27 cellular contexts compared by ENCODE assay signal in the genomic region with DNA sequence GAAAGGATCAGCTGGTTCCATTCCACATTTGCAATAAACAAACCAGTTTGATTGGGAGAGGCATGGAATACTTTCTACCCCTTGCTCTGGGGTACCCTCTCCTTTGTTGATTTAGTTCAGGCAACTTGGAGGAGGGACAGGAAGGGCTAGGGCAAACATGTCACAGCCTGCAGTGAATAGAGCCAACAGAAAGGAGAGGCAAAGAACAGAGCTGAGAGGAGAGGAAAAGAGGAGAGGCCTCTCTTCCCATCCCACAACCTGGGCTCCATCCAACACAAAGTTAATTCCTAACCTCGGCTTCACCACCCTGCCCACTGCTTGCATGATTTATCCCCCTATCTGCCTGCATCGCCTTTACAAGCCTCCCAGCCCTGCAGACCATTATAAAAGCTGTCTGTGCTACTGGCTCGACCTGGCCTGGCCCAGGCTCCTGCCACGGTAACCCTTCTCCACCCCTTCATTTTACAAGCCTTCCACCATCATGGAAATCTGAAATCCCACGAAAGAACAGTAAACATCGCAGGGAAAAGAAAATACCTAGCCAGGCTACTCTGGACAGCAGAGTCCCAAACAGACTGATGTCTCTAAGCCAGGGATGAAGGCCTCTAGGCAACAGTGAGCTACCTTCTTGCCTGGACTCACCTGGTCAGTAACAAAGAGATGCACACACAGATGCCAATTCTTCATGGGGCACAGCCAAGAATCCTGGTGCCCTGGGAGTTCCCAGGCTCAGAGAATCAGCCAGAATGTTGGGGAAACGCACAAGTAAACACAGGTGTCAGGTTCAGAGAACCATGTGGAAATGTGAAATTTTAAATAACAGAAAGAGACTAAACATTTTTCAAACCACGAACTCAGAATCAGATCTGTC. TPM values are rescaled to one million over a fixed set of nuclear protein-coding genes. Genes with fewer than 3 reads are reported as not detected.
A peak's percentile ranks its signal among the peaks of the same experiment; 100 is the strongest.
DNase-seq lines count a peak whose midpoint lies in the region; FAIRE-seq and TF ChIP-seq lines count a peak whose summit lies in the region.
"Had no signal": no experiment of that assay in that cellular context is flagged by ENCODE, and none has a peak within 500 bp of the region (broad histone marks: within the 10 kb centered on the region; RNA-seq: fewer than 3 reads in every experiment).

No MANE protein-coding gene starts in this region.

- no peaks in the 10 kb centered on the region for H3K36me3 Mint-ChIP-seq in progenitor cell of endocrine pancreas (ENCODE audit: insufficient read depth)
- H3K36me3 Mint-ChIP-seq: activated naive CD8-positive, alpha-beta T cell treated with anti-CD3 and anti-CD28 coated beads, Interleukin-2, amount 10 ng/mL, durations not matched to agents 7 days and 5 days; naive B cell had no signal

- peak; percentile 10 for TF ChIP-seq CTCF in kidney (IDR thresholded peaks at IDR 0.05; ENCODE audit: borderline replicate concordance, extremely low read depth, insufficient read depth)
- TF ChIP-seq CTCF in progenitor cell of endocrine pancreas (IDR thresholded peaks at IDR 0.05; ENCODE audit: unreplicated experiment) = no peak
- no peak for TF ChIP-seq CTCF in esophagus muscularis mucosa (IDR thresholded peaks at IDR 0.05)

- H3K27me3 Mint-ChIP-seq in progenitor cell of endocrine pancreas = peaks cover 82% of the 10 kb centered on the region
- H3K27me3 Mint-ChIP-seq: activated naive CD8-positive, alpha-beta T cell treated with anti-CD3 and anti-CD28 coated beads, Interleukin-2, amount 10 ng/mL, durations not matched to agents 7 days and 5 days; CD4-positive, CD25-positive, alpha-beta regulatory T cell; naive B cell had no signal

- H3K27ac Mint-ChIP-seq in progenitor cell of endocrine pancreas = peak overlapping the region; percentile 82
- H3K27ac Mint-ChIP-seq: activated naive CD8-positive, alpha-beta T cell treated with anti-CD3 and anti-CD28 coated beads, Interleukin-2, amount 10 ng/mL, durations not matched to agents 7 days and 5 days; CD4-positive, CD25-positive, alpha-beta regulatory T cell had no signal

- H3K9me3 Mint-ChIP-seq in progenitor cell of endocrine pancreas (ENCODE audit: low read depth) = no peaks in the 10 kb centered on the region
- H3K9me3 Mint-ChIP-seq: activated naive CD8-positive, alpha-beta T cell treated with anti-CD3 and anti-CD28 coated beads, Interleukin-2, amount 10 ng/mL, durations not matched to agents 7 days and 5 days; CD4-positive, CD25-positive, alpha-beta regulatory T cell; naive B cell had no signal

- H3K4me1 ChIP-seq in kidney (ENCODE audit: control insufficient read depth in 1 of 2, insufficient read depth in 1 of 2, low read depth in 1 of 2, low read length in 2 of 2) = peaks cover 4 to 15% of the 10 kb centered on the region in 2 donors
- no peaks in the 10 kb centered on the region for H3K4me1 ChIP-seq in esophagus muscularis mucosa
- H3K4me1 ChIP-seq: testis had no signal

- H3K9me3 ChIP-seq in kidney (ENCODE audit: control insufficient read depth in 1 of 2, low read length in 2 of 2) = no peaks in the 10 kb centered on the region
- no peaks in the 10 kb centered on the region for H3K9me3 ChIP-seq in esophagus muscularis mucosa
- H3K9me3 ChIP-seq: heart right ventricle, neutrophil, testis had no signal

- TF ChIP-seq POLR2A in esophagus muscularis mucosa (IDR thresholded peaks at IDR 0.05; ENCODE audit: low read depth) = no peak

- in situ Hi-C loops in Caki2 (cut with HindIII; ENCODE audit: low pct_unique_long_range_greater_than_20kb, low sequenced_read_pairs) (no loop called here), KBM-7 (cut with MboI; ENCODE audit: low pct_unique_long_range_greater_than_20kb, low sequenced_read_pairs) (no loop called here)

- H3K27ac ChIP-seq in kidney (ENCODE audit: low read depth in 2 of 2, low read length in 2 of 2) (no peak overlapping the region), esophagus muscularis mucosa (replicated peaks in 1 of 4) (no peak overlapping the region)
- H3K27ac ChIP-seq: heart right ventricle, neutrophil, testis had no signal

- H3K4me3 Mint-ChIP-seq in progenitor cell of endocrine pancreas (ENCODE audit: low read depth) = no peak overlapping the region
- H3K4me3 Mint-ChIP-seq: activated naive CD8-positive, alpha-beta T cell treated with anti-CD3 and anti-CD28 coated beads, Interleukin-2, amount 10 ng/mL, durations not matched to agents 7 days and 5 days; CD4-positive, CD25-positive, alpha-beta regulatory T cell; naive B cell had no signal

- peaks cover 29% of the 10 kb centered on the region for H3K4me1 Mint-ChIP-seq in progenitor cell of endocrine pancreas (ENCODE audit: low read depth)
- H3K4me1 Mint-ChIP-seq: activated naive CD8-positive, alpha-beta T cell treated with anti-CD3 and anti-CD28 coated beads, Interleukin-2, amount 10 ng/mL, durations not matched to agents 7 days and 5 days had no signal

- no peak overlapping the region for H3K9ac ChIP-seq in kidney (ENCODE audit: low read length in 2 of 2)

- WGBS in esophagus muscularis mucosa = 90% methylated on average over 8 of the region's 8 CpGs

- no peak for TF ChIP-seq EP300 in esophagus muscularis mucosa (IDR thresholded peaks at IDR 0.05)

- FAIRE-seq in kidney (lab: Jason Lieb, UNC) = no peak
- FAIRE-seq: H1 had no signal

- H3K27me3 ChIP-seq in esophagus muscularis mucosa = no peaks in the 10 kb centered on the region
- H3K27me3 ChIP-seq: heart right ventricle, neutrophil, testis had no signal

- DNase-seq in Caki2 (ENCODE audit: low read depth) = peak; percentile 25
- peak; percentile 71 for DNase-seq in NCI-H510A treated with DMSO at 0.1 percent for 48 hours (lab: John Stamatoyannopoulos, UW)
- no peak for DNase-seq in kidney
- no peak for DNase-seq in progenitor cell of endocrine pancreas (ENCODE audit: low spot score, unreplicated experiment)
- no peak for DNase-seq in COLO829 (ENCODE audit: low spot score)
- no peak for DNase-seq in KBM-7
- no peak for DNase-seq in esophagus muscularis mucosa (ENCODE audit: extremely low spot score)
- no peak for DNase-seq in cerebellum (ENCODE audit: low spot score)
- DNase-seq: activated CD4-positive, alpha-beta T cell treated with anti-CD3 and anti-CD28 coated beads for 4 hours; activated naive CD8-positive, alpha-beta T cell treated with anti-CD3 and anti-CD28 coated beads, Interleukin-2, amount 10 ng/mL, durations not matched to agents 7 days and 5 days; activated T-cell treated with anti-CD3 and anti-CD28 coated beads for 4 hours; CD4-positive, CD25-positive, alpha-beta regulatory T cell; heart right ventricle; left cardiac atrium; mesendoderm; MV-4-11; naive B cell; NCI-H146; RPMI8226; stimulated activated naive CD4-positive, alpha-beta T cell; testis had no signal

- no peaks in the 10 kb centered on the region for H3K36me3 ChIP-seq in kidney (ENCODE audit: control insufficient read depth in 1 of 2, insufficient read depth in 2 of 2, low read length in 2 of 2)
- no peaks in the 10 kb centered on the region for H3K36me3 ChIP-seq in esophagus muscularis mucosa
- H3K36me3 ChIP-seq: heart right ventricle, neutrophil had no signal

- H3K4me3 ChIP-seq in kidney (ENCODE audit: low read length in 2 of 2) (no peak overlapping the region), esophagus muscularis mucosa (no peak overlapping the region)
- H3K4me3 ChIP-seq: heart right ventricle, testis had no signal

- intact Hi-C loops in kidney (cut with DNase I) = no loop called here
- intact Hi-C loops in esophagus muscularis mucosa (cut with DNase I) = no loop called here

RNA-seq across cellular contexts. Expression of gene NHEJ1, which starts 43.6 kb away (rescaled TPM):
- 17.4 and 21.5 TPM in 2 replicates for total RNA-seq in Caki2 (2014; rRNA removed; shearing (Covaris generic); ENCODE audit: low replicate concordance)
- total RNA-seq in kidney (17.5 TPM), progenitor cell of endocrine pancreas (15.4 and 17.7 TPM in 2 replicates), esophagus muscularis mucosa (10 to 100 TPM; 15.1 to 24.4 (median 17.8) TPM), cerebellum (18.1 TPM)
- 17.7 TPM for polyA plus RNA-seq in kidney (ENCODE audit: insufficient read depth, low read depth, low replicate concordance)

RNA-seq across cellular contexts. Expression of gene SLC23A3, which starts 52.8 kb away (rescaled TPM):
- total RNA-seq in Caki2 (2014; rRNA removed; shearing (Covaris generic); ENCODE audit: low replicate concordance) = 0.07 and 0.70 TPM in 2 replicates
- 2.8 TPM for total RNA-seq in kidney
- 10.9 TPM for polyA plus RNA-seq in kidney (ENCODE audit: insufficient read depth, low read depth, low replicate concordance)
- total RNA-seq in progenitor cell of endocrine pancreas = 1.7 and 2.8 TPM in 2 replicates
- under 1 TPM; 0.23 to 0.58 (median 0.37) TPM for total RNA-seq in esophagus muscularis mucosa
- 1.3 TPM for total RNA-seq in cerebellum
- polyA plus RNA-seq: CD4-positive, CD25-positive, alpha-beta regulatory T cell had no signal

RNA-seq across cellular contexts. Expression of gene IHH, which starts 56.3 kb away (rescaled TPM):
- total RNA-seq in Caki2 (2014; rRNA removed; shearing (Covaris generic); ENCODE audit: low replicate concordance) = not detected in 2 replicates
- total RNA-seq in kidney = 0.88 TPM
- polyA plus RNA-seq in kidney (ENCODE audit: insufficient read depth, low read depth, low replicate concordance) = 3.1 TPM
- total RNA-seq in progenitor cell of endocrine pancreas = 17.3 and 24.1 TPM in 2 replicates
- not detected for total RNA-seq in esophagus muscularis mucosa
- not detected for total RNA-seq in cerebellum
- total RNA-seq: activated naive CD8-positive, alpha-beta T cell treated with anti-CD3 and anti-CD28 coated beads, Interleukin-2, amount 10 ng/mL, durations not matched to agents 7 days and 5 days; CD4-positive, CD25-positive, alpha-beta regulatory T cell; chondrocyte; fibroblast of villous mesenchyme; H1; left cardiac atrium; LHCN-M2; posterior vena cava had no signal
- polyA plus RNA-seq: CD4-positive, CD25-positive, alpha-beta regulatory T cell had no signal

RNA-seq across cellular contexts. Expression of gene CNPPD1, which starts 59.7 kb away (rescaled TPM):
- 24.6 and 28.9 TPM in 2 replicates for total RNA-seq in Caki2 (2014; rRNA removed; shearing (Covaris generic); ENCODE audit: low replicate concordance)
- total RNA-seq in kidney (97.5 TPM), progenitor cell of endocrine pancreas (38.9 and 40.8 TPM in 2 replicates), esophagus muscularis mucosa (10 to 100 TPM; 41.9 to 98.0 (median 61.9) TPM), cerebellum (20.5 TPM)
- polyA plus RNA-seq in kidney (ENCODE audit: insufficient read depth, low read depth, low replicate concordance) = 131 TPM

Comparison
In these comparisons a context has a peak if more than half of its experiments do, and no peak if none do; other contexts are left out.
1. DNase-seq: peak in Caki2 (single experiment) and NCI-H510A treated with DMSO at 0.1 percent for 48 hours (single experiment); none in kidney (single experiment), progenitor cell of endocrine pancreas (single experiment), COLO829 (single experiment), KBM-7 (single experiment), esophagus muscularis mucosa (single experiment) and cerebellum (single experiment).